Comparison of ENCODE assay signal across 8 cellular contexts in the genomic region with DNA sequence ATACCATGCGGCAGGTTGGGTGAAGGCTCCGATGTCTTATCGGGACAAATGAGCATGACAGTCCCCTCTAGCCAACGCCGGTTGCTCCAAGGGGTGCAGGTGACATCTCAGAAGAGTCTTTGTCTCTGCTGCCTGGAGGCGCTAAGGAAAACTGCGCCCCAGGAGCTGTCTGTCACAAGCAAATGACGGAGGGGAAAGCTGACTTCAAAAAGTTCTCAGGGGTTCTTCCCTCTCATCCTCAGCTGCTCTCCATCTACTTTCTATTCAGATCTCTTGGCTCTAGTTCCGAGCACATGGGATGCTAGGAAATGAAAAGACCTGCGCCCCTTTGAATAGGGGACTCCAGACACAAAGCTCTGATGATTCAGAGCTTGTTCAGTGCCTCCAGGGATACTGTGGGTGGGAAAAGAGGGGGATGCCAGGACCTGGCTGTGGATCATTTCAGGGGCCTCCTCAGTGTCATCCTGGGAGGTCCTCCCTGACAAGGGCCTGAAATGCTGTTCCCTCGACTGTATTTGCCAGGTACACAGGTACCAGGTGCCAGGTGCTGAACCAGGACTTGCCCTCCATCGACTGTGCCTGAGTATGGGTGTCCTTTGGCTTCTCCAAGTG. TPM values are rescaled to one million over a fixed set of nuclear protein-coding genes. Genes with fewer than 3 reads are reported as not detected.
DNase-seq lines count a peak whose midpoint lies in the region; ATAC-seq, FAIRE-seq and TF ChIP-seq lines count a peak whose summit lies in the region.

No MANE protein-coding gene starts in this region.

- H3K27ac Mint-ChIP-seq in activated naive CD4-positive, alpha-beta T cell treated with anti-CD3 and anti-CD28 coated beads for 36 hours = peak overlapping the region; percentile 65

- H4K20me1 ChIP-seq in GM12878 (ENCODE audit: control insufficient read depth, insufficient read depth) = no peaks in the 10 kb centered on the region

- H3K36me3 ChIP-seq in GM12878 (ENCODE audit: control insufficient read depth in 2 of 2, insufficient read depth in 2 of 2, low read length in 1 of 2) (no peaks in the 10 kb centered on the region; a peak in 1 of 4 replicates), right lobe of liver (no peaks in the 10 kb centered on the region), upper lobe of left lung (no peaks in the 10 kb centered on the region)

- H3K4me2 ChIP-seq in GM12878 (ENCODE audit: control insufficient read depth, insufficient read depth) = peak overlapping the region; percentile 82

- H3K27me3 Mint-ChIP-seq in activated naive CD4-positive, alpha-beta T cell treated with anti-CD3 and anti-CD28 coated beads for 36 hours (ENCODE audit: low read depth) = no peaks in the 10 kb centered on the region

- peaks cover 32% of the 10 kb centered on the region for H3K4me1 ChIP-seq in GM12878 (ENCODE audit: control insufficient read depth, insufficient read depth, low read length)
- H3K4me1 ChIP-seq in right lobe of liver = peaks cover 0 to 11% (median 4%) of the 10 kb centered on the region in 4 donors
- peaks cover 44 to 50% (median 48%) of the 10 kb centered on the region in 4 donors for H3K4me1 ChIP-seq in upper lobe of left lung

- H3K4me1 Mint-ChIP-seq in activated naive CD4-positive, alpha-beta T cell treated with anti-CD3 and anti-CD28 coated beads for 36 hours (ENCODE audit: low read depth) = peaks cover 39% of the 10 kb centered on the region

- H3K27ac ChIP-seq in GM12878 (ENCODE audit: control insufficient read depth, insufficient read depth) (no peak overlapping the region), right lobe of liver (peak overlapping the region; percentile 86 to 94 (median 89)), upper lobe of left lung (peak overlapping the region; percentile 88 to 95 (median 92))

- no peaks in the 10 kb centered on the region for H3K9me3 Mint-ChIP-seq in activated naive CD4-positive, alpha-beta T cell treated with anti-CD3 and anti-CD28 coated beads for 36 hours

- peak overlapping the region; percentile 83; the same call in 1 of the 2 replicates for H3K4me3 ChIP-seq in GM12878
- peak overlapping the region; percentile 60 to 83 (median 64) for H3K4me3 ChIP-seq in right lobe of liver
- peak overlapping the region; percentile 26 to 75 (median 62) for H3K4me3 ChIP-seq in upper lobe of left lung

- peaks cover 36% of the 10 kb centered on the region for H3K79me2 ChIP-seq in GM12878 (ENCODE audit: control insufficient read depth, insufficient read depth, low read length)

- 77% methylated on average over 11 of the region's 12 CpGs for WGBS in GM12878 (ENCODE audit: insufficient coverage, insufficient replicate concordance, low lambda C conversion rate, missing lambda C conversion rate)
- 38% methylated on average over 8 of the region's 12 CpGs for WGBS in right lobe of liver (ENCODE audit: insufficient coverage, low coverage, low lambda C conversion rate, missing lambda C conversion rate)
- WGBS in upper lobe of left lung, 2 donors = 48% methylated on average over 12 of the region's 12 CpGs

- BruUV-seq in GM12878 (replicated peaks; lab: Mats Ljungman, UMichigan) = no TSS peak

- no peak for FAIRE-seq in GM12878 (lab: Jason Lieb, UNC)

- CTCF ChIA-PET in activated naive CD4-positive, alpha-beta T cell treated with anti-CD3 and anti-CD28 coated beads for 36 hours (lab: Charles Lee) = interaction anchor here (0.5 to 3.2 kb wide), 5 partner anchors 11 to 127 kb away, joined by 3 to 16 read pairs (median 3); no protein-coding TSS in a partner anchor
- CTCF ChIA-PET in GM12878 (lab: Yijun Ruan, JAX) = interaction anchor here (0.9 to 9.1 kb wide), 7 partner anchors 11 to 48 kb away, joined by 3 to 66 read pairs (median 7); no protein-coding TSS in a partner anchor

- no peaks in the 10 kb centered on the region for H3K9me3 ChIP-seq in GM12878 (replicated peaks; ENCODE audit: control insufficient read depth, insufficient read depth, low read length)
- no peaks in the 10 kb centered on the region for H3K9me3 ChIP-seq in right lobe of liver
- H3K9me3 ChIP-seq in upper lobe of left lung = no peaks in the 10 kb centered on the region

- TF ChIP-seq POLR2A in GM12878 (IDR thresholded peaks at IDR 0.05; ENCODE audit: low read depth, low read length) (no peak), right lobe of liver (IDR thresholded peaks at IDR 0.05) (no peak), upper lobe of left lung (IDR thresholded peaks at IDR 0.05) (no peak)

- DNase-seq in activated naive CD4-positive, alpha-beta T cell treated with anti-CD3 and anti-CD28 coated beads for 36 hours = no peak
- DNase-seq in activated naive CD4-positive, alpha-beta T cell treated with anti-CD3 and anti-CD28 coated beads, Interleukin-2, amount 50 U/mL, for 16 hours = no peak
- DNase-seq in GM12878 (ENCODE audit: low read depth, low spot score) (no peak), right lobe of liver (no peak), upper lobe of left lung (no peak), H4 (ENCODE audit: low spot score) (no peak), NCI-H226 (no peak)

- H3K9ac ChIP-seq in GM12878 (ENCODE audit: control insufficient read depth, insufficient read depth, low read length) = no peak overlapping the region

- no peak for ATAC-seq in GM12878
- ATAC-seq in right lobe of liver = no peak
- peak in 1 of 2 donors; percentile 14 for ATAC-seq in upper lobe of left lung (ENCODE audit: low FRiP score in 2 of 2)
- no peak for ATAC-seq in HG03457 (IDR thresholded peaks at IDR 0.05; ENCODE audit: unreplicated experiment)

- intact Hi-C loops in activated naive CD4-positive, alpha-beta T cell treated with anti-CD3 and anti-CD28 coated beads for 36 hours (cut with micrococcal nuclease) = loop anchor here (5.0 to 10.0 kb wide), 2 partner anchors 399 to 1036 kb away; partner anchors contain the start of gene RABGAP1L
- intact Hi-C loops in GM12878 (cut with micrococcal nuclease; ENCODE audit: unreplicated experiment) (no loop called here), right lobe of liver (cut with DNase I) (no loop called here)

- H2AFZ ChIP-seq in GM12878 (ENCODE audit: control insufficient read depth, low read depth, low read length) = peak overlapping the region; percentile 91

- no peak for TF ChIP-seq EP300 in GM12878 (IDR thresholded peaks at IDR 0.05; ENCODE audit: borderline replicate concordance in 1 of 2, control insufficient read depth in 1 of 2, low read depth in 2 of 2, low read length in 2 of 2)
- TF ChIP-seq EP300 in upper lobe of left lung (IDR thresholded peaks at IDR 0.05) = no peak

- no peak for TF ChIP-seq CTCF in GM12878 (IDR thresholded peaks at IDR 0.05 in 2 of 3, conservative IDR thresholded peaks at IDR 0.05 in 1 of 3; ENCODE audit: control insufficient read depth in 2 of 3, extremely low read depth in 1 of 3, insufficient read depth in 1 of 3, low read depth in 3 of 3, low read length in 3 of 3)
- TF ChIP-seq CTCF in right lobe of liver (IDR thresholded peaks at IDR 0.05) = no peak
- no peak for TF ChIP-seq CTCF in upper lobe of left lung (IDR thresholded peaks at IDR 0.05)

- SMC1A ChIA-PET in GM12878 (lab: Charles Lee; ENCODE audit: uncharacterized antibody, unreplicated experiment) = interaction anchor here (0.8 to 2.8 kb wide), 5 partner anchors 10 to 125 kb away, joined by 3 to 12 read pairs (median 5); no protein-coding TSS in a partner anchor

- TF ChIP-seq RAD21 in GM12878 (IDR thresholded peaks at IDR 0.05; ENCODE audit: insufficient read depth, low read depth, low read length) = no peak

- H3K4me3 Mint-ChIP-seq in activated naive CD4-positive, alpha-beta T cell treated with anti-CD3 and anti-CD28 coated beads for 36 hours = peak overlapping the region; percentile 92

- in situ Hi-C loops in GM12878 (cut with MboI) = no loop called here

- no peaks in the 10 kb centered on the region for H3K27me3 ChIP-seq in GM12878 (replicated peaks in 1 of 2; ENCODE audit: control insufficient read depth in 2 of 2, insufficient read depth in 2 of 2, low read length in 1 of 2)
- H3K27me3 ChIP-seq in right lobe of liver = no peaks in the 10 kb centered on the region
- no peaks in the 10 kb centered on the region for H3K27me3 ChIP-seq in upper lobe of left lung

- H3K36me3 Mint-ChIP-seq in activated naive CD4-positive, alpha-beta T cell treated with anti-CD3 and anti-CD28 coated beads for 36 hours (ENCODE audit: low read depth) = peaks cover 10% of the 10 kb centered on the region

- POLR2A ChIA-PET in GM12878 (lab: Charles Lee) = interaction anchor here (3.0 kb wide), 1 partner anchor 10 kb away, joined by 11 read pairs; no protein-coding TSS in a partner anchor

- RAD21 ChIA-PET in GM12878 (lab: Charles Lee; ENCODE audit: unreplicated experiment) = interaction anchor here (0.7 to 1.5 kb wide), 3 partner anchors 39 to 114 kb away, joined by 3 to 4 read pairs (median 4); no protein-coding TSS in a partner anchor

TF ChIP-seq in GM12878, 131 proteins besides CTCF, POLR2A, EP300 and RAD21 (continues in another document):
- no peak for TF ChIP-seq RAD51 (IDR thresholded peaks at IDR 0.05)
- no peak for TF ChIP-seq POU2F2 (IDR thresholded peaks at IDR 0.05; ENCODE audit: borderline replicate concordance, low read depth, low read length)
- TF ChIP-seq ATF7 (IDR thresholded peaks at IDR 0.05; ENCODE audit: low read depth) = no peak
- TF ChIP-seq SMAD1 (IDR thresholded peaks at IDR 0.05; ENCODE audit: low read depth, partially characterized antibody) = no peak
- no peak for TF ChIP-seq ESRRA (IDR thresholded peaks at IDR 0.05; ENCODE audit: low read length)
- no peak for TF ChIP-seq KLF5 (IDR thresholded peaks at IDR 0.05; ENCODE audit: partially characterized antibody)

RNA-seq across cellular contexts. Expression of gene KIAA0040, which starts 0.9 kb away (rescaled TPM):
- 10 to 100 TPM; 19.5 to 21.4 TPM for total RNA-seq in activated naive CD4-positive, alpha-beta T cell treated with anti-CD3 and anti-CD28 coated beads for 36 hours
- total RNA-seq in GM12878 (2013; cell fraction: nucleolus; rRNA removed) = 19.4 and 22.6 TPM in 2 replicates
- total RNA-seq in GM12878 (2014; rRNA removed) (22.9 and 24.1 TPM in 2 replicates), GM12878 (2014; rRNA removed; fragmentation: Illumina TruSeq; extraction: Trizol) (23.5 and 24.4 TPM in 2 replicates), GM12878 (2021) (29.0 and 29.2 TPM in 2 replicates), right lobe of liver (10 to 100 TPM in 1 of 6 experiments, 1 to 10 TPM in 5; 4.6 to 13.5 (median 5.3) TPM), upper lobe of left lung (10 to 100 TPM; 23.0 to 58.7 (median 36.1) TPM)
- polyA plus RNA-seq in GM12878 (2011; ENCODE audit: low read depth) = 5.8 TPM
- polyA plus RNA-seq in GM12878 (2011; rRNA removed) (39.9 and 47.7 TPM in 2 replicates), GM12878 (2014; fragmentation: Illumina TruSeq; extraction: Trizol) (31.8 and 38.1 TPM in 2 replicates), GM12878 (2014; fragmentation: Nextera tagmentation; extraction: Ambion mirVana) (1 to 10 TPM; 7.6 to 8.3 TPM), GM12878 (2014; rRNA removed) (20.5 and 24.1 TPM in 2 replicates), GM12878 (2016; fragmentation: Nextera tagmentation; extraction: Ambion mirVana) (10 to 100 TPM; 19.7 to 20.3 TPM)
- 44.7 and 45.5 TPM in 2 replicates for polyA plus RNA-seq in GM12878 (2011; cell fraction: cytosol; rRNA removed)
- polyA plus RNA-seq in GM12878 (2011; cell fraction: nucleus; rRNA removed) = 28.1 and 33.0 TPM in 2 replicates
- 7.0 and 11.0 TPM in 2 replicates for polyA plus RNA-seq in GM12878 (2012)
- 57.5 and 68.2 TPM in 2 replicates for polyA minus RNA-seq in GM12878 (2011; rRNA and poly(A)+ RNA removed)
- polyA minus RNA-seq in GM12878 (2011; cell fraction: cytosol; rRNA and poly(A)+ RNA removed) = 15.7 and 17.1 TPM in 2 replicates
- 14.0 and 17.7 TPM in 2 replicates for polyA minus RNA-seq in GM12878 (2011; cell fraction: nucleus; rRNA and poly(A)+ RNA removed)
- 2.3 and 5.8 TPM in 2 replicates for total RNA-seq in H4 (2014; rRNA removed; shearing (Covaris generic))
